ENCODE assay signal across 8 cellular contexts in genomic region chr5:34929150-34929719, GRCh38. TPM values are rescaled to one million over a fixed set of nuclear protein-coding genes. Genes with fewer than 3 reads are reported as not detected.
DNase-seq lines count a peak whose midpoint lies in the region; ATAC-seq and TF ChIP-seq lines count a peak whose summit lies in the region.

Gene DNAJC21 (plus strand): TSS chr5:34929559. CDS start chr5:34929820, 261 bp downstream.

- H3K27me3 Mint-ChIP-seq in natural killer cell (ENCODE audit: low read depth in 2 of 2) = no peaks in the 10 kb centered on the region

- H3K27ac Mint-ChIP-seq in natural killer cell = peak within 1 kb of the TSS; percentile 91 to 96

- ATAC-seq in natural killer cell = peak; percentile 86 to 97 (median 88)

- intact Hi-C loops in natural killer cell (cut with micrococcal nuclease) = loop anchor here (1.0 kb wide), 1 partner anchor 14 kb away; the partner anchor contains the start of genes BRIX1 and RAD1

- peaks cover 23 to 34% of the 10 kb centered on the region in 2 donors for H3K4me1 Mint-ChIP-seq in natural killer cell

- peaks cover 8% of the 10 kb centered on the region for H3K36me3 Mint-ChIP-seq in natural killer cell

- H3K4me1 ChIP-seq in HAP-1 = peaks cover 16% of the 10 kb centered on the region

- H3K4me3 ChIP-seq in HAP-1 = peak within 1 kb of the TSS; percentile 69
- peak within 1 kb of the TSS; percentile 95 for H3K4me3 ChIP-seq in MG63
- H3K4me3 ChIP-seq in fibroblast of mammary gland (ENCODE audit: control insufficient read depth, low read depth, low read length) = peak within 1 kb of the TSS; percentile 87

- H3K36me3 ChIP-seq in HAP-1 (replicated peaks) (peaks cover 32% of the 10 kb centered on the region), MG63 (peaks cover 31% of the 10 kb centered on the region)

- H3K9me3 ChIP-seq in HAP-1 (no peaks in the 10 kb centered on the region), MG63 (no peaks in the 10 kb centered on the region)

- DNase-seq in EL = peak; percentile 99
- DNase-seq in HAP-1 (ENCODE audit: low spot score in 2 of 2) = peak; percentile 97 to 98
- DNase-seq in MG63 = peak; percentile 97
- DNase-seq in SHP77 (lab: John Stamatoyannopoulos, UW) = peak; percentile 97 to 98
- DNase-seq in activated T-helper 9 cell treated with anti-CD3 and anti-CD28 coated beads, Interleukin-2, amount 50 U/mL, for 16 hours (ENCODE audit: low read depth) = peak; percentile 96
- peak; percentile 90 for DNase-seq in fibroblast of mammary gland (ENCODE audit: low read depth)
- peak; percentile 93 for DNase-seq in natural killer cell
- peak; percentile 95 to 97 (median 95) for DNase-seq in stimulated activated naive CD4-positive, alpha-beta T cell (lab: John Stamatoyannopoulos, UW)

- TF ChIP-seq CTCF in fibroblast of mammary gland (conservative IDR thresholded peaks at IDR 0.05; ENCODE audit: control insufficient read depth, insufficient read depth, low read depth, low read length) (no peak), natural killer cell (IDR thresholded peaks at IDR 0.05) (no peak)

- in situ Hi-C loops in HAP-1 (cut with MboI; ENCODE audit: low sequenced_read_pairs) = no loop called here

- H3K4me3 Mint-ChIP-seq in natural killer cell = peak within 1 kb of the TSS; percentile 97

- no peaks in the 10 kb centered on the region for H3K27me3 ChIP-seq in HAP-1 (ENCODE audit: low read depth)
- no peaks in the 10 kb centered on the region for H3K27me3 ChIP-seq in MG63

- no peaks in the 10 kb centered on the region for H3K9me3 Mint-ChIP-seq in natural killer cell

RNA-seq across cellular contexts. Expression of gene DNAJC21, which starts in this region (rescaled TPM):
- 17.5 and 26.9 TPM in 2 replicates for total RNA-seq in MG63 (2014; rRNA removed; shearing (Covaris generic); ENCODE audit: low replicate concordance)
- total RNA-seq in natural killer cell = 10 to 100 TPM; 46.8 to 57.9 (median 56.1) TPM

Comparison
In these comparisons a context has a peak if more than half of its experiments do, and no peak if none do; other contexts are left out.
1. Peak in every context shown above with its lines: DNase-seq, ATAC-seq and H3K4me3 ChIP-seq.